Comparison of ENCODE assay signal across 8 cellular contexts in the genomic region with DNA sequence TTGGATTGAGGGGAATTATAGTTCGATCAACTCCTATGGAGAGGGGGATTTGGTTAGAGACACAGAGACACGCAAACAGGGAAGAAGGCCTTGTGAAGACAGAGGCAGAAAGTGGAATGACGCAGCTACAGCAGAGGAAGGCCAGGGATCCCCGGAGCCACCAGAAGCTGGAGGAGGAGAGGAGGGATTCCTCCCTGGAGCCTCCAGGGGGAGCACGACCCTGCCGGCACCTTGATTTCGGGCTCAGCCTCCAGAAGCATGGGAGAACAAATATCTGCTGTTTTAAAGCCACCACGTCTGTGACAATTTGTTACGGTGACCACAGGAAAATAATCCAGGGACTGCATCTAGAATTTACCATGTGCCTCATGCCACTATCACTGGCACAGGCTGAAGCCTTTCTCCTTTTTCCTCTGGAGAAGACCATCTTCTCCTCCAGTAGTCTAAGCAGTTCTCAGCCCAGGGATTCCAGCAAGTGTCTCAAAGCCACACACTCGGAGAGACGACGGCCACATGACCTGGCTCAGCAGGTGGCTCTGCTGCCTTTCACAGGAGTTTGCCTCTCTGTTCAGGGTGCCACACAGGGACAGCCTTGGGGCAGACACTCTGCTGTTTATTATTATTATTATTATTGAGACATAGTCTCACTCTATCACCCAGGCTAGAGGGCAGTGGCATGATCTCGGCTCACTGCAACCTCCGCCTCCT. TPM values are rescaled to one million over a fixed set of nuclear protein-coding genes. Genes with fewer than 3 reads are reported as not detected.
DNase-seq lines count a peak whose midpoint lies in the region; TF ChIP-seq lines count a peak whose summit lies in the region.

No MANE protein-coding gene starts in this region.

- peak; percentile 78 for TF ChIP-seq CTCF in fibroblast of mammary gland (conservative IDR thresholded peaks at IDR 0.05; ENCODE audit: control insufficient read depth, insufficient read depth, low read depth, low read length)

- H4K8ac ChIP-seq in neuronal stem cell (ENCODE audit: low read depth, low read length), result no peak overlapping the region

- no peak overlapping the region for H2BK12ac ChIP-seq in neuronal stem cell (ENCODE audit: low read length)

- DNase-seq in NCI-H1694 treated with DMSO at 0.1 percent for 48 hours (lab: John Stamatoyannopoulos, UW), result peak; percentile 8
- no peak for DNase-seq in NCI-H1694 (lab: John Stamatoyannopoulos, UW)
- peak; percentile 50 for DNase-seq in Karpas-422
- DNase-seq in activated CD4-positive, alpha-beta T cell treated with anti-CD3 and anti-CD28 coated beads, Interleukin-2, amount 10 ng/mL, durations not matched to agents 7 days and 5 days, result peak; percentile 32
- DNase-seq in fibroblast of mammary gland (ENCODE audit: low read depth), result peak; percentile 48
- peak; percentile 38 for DNase-seq in neuronal stem cell (ENCODE audit: low spot score)
- DNase-seq in NCI-H510A (lab: John Stamatoyannopoulos, UW), result no peak
- DNase-seq in activated T-helper 2 cell treated with anti-CD3 and anti-CD28 coated beads, Interferon-gamma antibody, Interleukin-2, Interleukin-4, amounts not matched to agents 10 μg/mL and 5 μg/mL and 100 μg/mL, durations not matched to agents 14 hours and 24 hours and 36 hours (ENCODE audit: low spot score), result no peak

- no peak overlapping the region for H2BK5ac ChIP-seq in neuronal stem cell (ENCODE audit: low read length)

- H3K27ac ChIP-seq in Karpas-422 (ENCODE audit: low read length) (no peak overlapping the region), neuronal stem cell (replicated peaks; ENCODE audit: low read length) (no peak overlapping the region)

- no peak overlapping the region for H4K91ac ChIP-seq in neuronal stem cell (ENCODE audit: low read depth, low read length, poor library complexity)

- peaks cover 19% of the 10 kb centered on the region for H3K4me1 Mint-ChIP-seq in activated CD4-positive, alpha-beta T cell treated with anti-CD3 and anti-CD28 coated beads, Interleukin-2, amount 10 ng/mL, durations not matched to agents 7 days and 5 days
- H3K4me1 Mint-ChIP-seq in activated T-helper 2 cell treated with anti-CD3 and anti-CD28 coated beads, Interferon-gamma antibody, Interleukin-2, Interleukin-4, amounts not matched to agents 10 μg/mL and 5 μg/mL and 100 μg/mL, durations not matched to agents 14 hours and 24 hours and 36 hours (ENCODE audit: low read depth), result no peaks in the 10 kb centered on the region

- intact Hi-C loops in activated T-helper 2 cell treated with anti-CD3 and anti-CD28 coated beads, Interferon-gamma antibody, Interleukin-2, Interleukin-4, amounts not matched to agents 10 μg/mL and 5 μg/mL and 100 μg/mL, durations not matched to agents 14 hours and 24 hours and 36 hours (cut with micrococcal nuclease), result no loop called here

- no peaks in the 10 kb centered on the region for H3K9me3 Mint-ChIP-seq in activated CD4-positive, alpha-beta T cell treated with anti-CD3 and anti-CD28 coated beads, Interleukin-2, amount 10 ng/mL, durations not matched to agents 7 days and 5 days
- no peaks in the 10 kb centered on the region for H3K9me3 Mint-ChIP-seq in activated T-helper 2 cell treated with anti-CD3 and anti-CD28 coated beads, Interferon-gamma antibody, Interleukin-2, Interleukin-4, amounts not matched to agents 10 μg/mL and 5 μg/mL and 100 μg/mL, durations not matched to agents 14 hours and 24 hours and 36 hours

- no CpG with 5 or more reads among the region's 14 CpGs for WGBS in neuronal stem cell (ENCODE audit: extremely low coverage in 2 of 2, insufficient read length in 2 of 2, insufficient replicate concordance in 1 of 2), 2 donors

- H3K4me1 ChIP-seq in Karpas-422 (ENCODE audit: low read length) (no peaks in the 10 kb centered on the region), neuronal stem cell (ENCODE audit: control insufficient read depth in 2 of 2, insufficient read depth in 1 of 2, low read depth in 1 of 2, low read length in 2 of 2) (peaks cover 6 to 7% of the 10 kb centered on the region in 2 donors)

- H3K36me3 ChIP-seq in Karpas-422 (ENCODE audit: insufficient read depth, low read length), result no peaks in the 10 kb centered on the region
- H3K36me3 ChIP-seq in neuronal stem cell (replicated peaks in 1 of 2; ENCODE audit: control insufficient read depth in 2 of 2, insufficient read depth in 2 of 2, low read length in 2 of 2), result no peaks in the 10 kb centered on the region

- H4K20me1 ChIP-seq in Karpas-422 (ENCODE audit: insufficient read depth, low read depth, low read length), result no peaks in the 10 kb centered on the region

- no peak overlapping the region for H3K14ac ChIP-seq in neuronal stem cell (ENCODE audit: low read length)

- H3K4ac ChIP-seq in neuronal stem cell (ENCODE audit: low read length), result no peak overlapping the region

- CTCF ChIA-PET in activated CD4-positive, alpha-beta T cell treated with anti-CD3 and anti-CD28 coated beads, Interleukin-2, amount 10 ng/mL, durations not matched to agents 7 days and 5 days (lab: Charles Lee), result interaction anchor here (1.0 kb wide), 1 partner anchor 101 kb away, joined by 7 read pairs; no protein-coding TSS in a partner anchor

- no peak overlapping the region for H3K4me3 Mint-ChIP-seq in activated CD4-positive, alpha-beta T cell treated with anti-CD3 and anti-CD28 coated beads, Interleukin-2, amount 10 ng/mL, durations not matched to agents 7 days and 5 days
- H3K4me3 Mint-ChIP-seq in activated T-helper 2 cell treated with anti-CD3 and anti-CD28 coated beads, Interferon-gamma antibody, Interleukin-2, Interleukin-4, amounts not matched to agents 10 μg/mL and 5 μg/mL and 100 μg/mL, durations not matched to agents 14 hours and 24 hours and 36 hours (ENCODE audit: low read depth), result no peak overlapping the region

- H3K4me2 ChIP-seq in Karpas-422 (ENCODE audit: low read depth, low read length, poor library complexity, severe bottlenecking), result no peak overlapping the region
- H3K4me2 ChIP-seq in neuronal stem cell (ENCODE audit: insufficient read depth, low read length, poor library complexity, severe bottlenecking), result no peak overlapping the region

- H3K9me3 ChIP-seq in Karpas-422 (ENCODE audit: low read length) (no peaks in the 10 kb centered on the region), neuronal stem cell (replicated peaks in 1 of 2; ENCODE audit: control insufficient read depth in 2 of 2, insufficient read depth in 1 of 2, low read depth in 1 of 2, low read length in 2 of 2) (no peaks in the 10 kb centered on the region)

- no peaks in the 10 kb centered on the region for H3K27me3 Mint-ChIP-seq in activated CD4-positive, alpha-beta T cell treated with anti-CD3 and anti-CD28 coated beads, Interleukin-2, amount 10 ng/mL, durations not matched to agents 7 days and 5 days
- H3K27me3 Mint-ChIP-seq in activated T-helper 2 cell treated with anti-CD3 and anti-CD28 coated beads, Interferon-gamma antibody, Interleukin-2, Interleukin-4, amounts not matched to agents 10 μg/mL and 5 μg/mL and 100 μg/mL, durations not matched to agents 14 hours and 24 hours and 36 hours (ENCODE audit: low read depth), result no peaks in the 10 kb centered on the region

- H3K36me3 Mint-ChIP-seq in activated CD4-positive, alpha-beta T cell treated with anti-CD3 and anti-CD28 coated beads, Interleukin-2, amount 10 ng/mL, durations not matched to agents 7 days and 5 days (ENCODE audit: low read depth), result no peaks in the 10 kb centered on the region
- no peaks in the 10 kb centered on the region for H3K36me3 Mint-ChIP-seq in activated T-helper 2 cell treated with anti-CD3 and anti-CD28 coated beads, Interferon-gamma antibody, Interleukin-2, Interleukin-4, amounts not matched to agents 10 μg/mL and 5 μg/mL and 100 μg/mL, durations not matched to agents 14 hours and 24 hours and 36 hours (ENCODE audit: low read depth)

- H3K4me3 ChIP-seq in Karpas-422 (ENCODE audit: low read length) (no peak overlapping the region), fibroblast of mammary gland (ENCODE audit: control insufficient read depth, low read depth, low read length) (no peak overlapping the region), neuronal stem cell (ENCODE audit: low read length in 2 of 2) (no peak overlapping the region)

- H2BK15ac ChIP-seq in neuronal stem cell (ENCODE audit: low read length), result no peak overlapping the region

- H3K23ac ChIP-seq in neuronal stem cell (ENCODE audit: low read depth, low read length, poor library complexity), result no peak overlapping the region

- H3K79me2 ChIP-seq in Karpas-422 (ENCODE audit: low read length), result no peaks in the 10 kb centered on the region

- H3K18ac ChIP-seq in neuronal stem cell (ENCODE audit: low read length), result no peak overlapping the region

- H3K27me3 ChIP-seq in Karpas-422 (ENCODE audit: low read length) (no peaks in the 10 kb centered on the region), neuronal stem cell (ENCODE audit: control insufficient read depth in 3 of 3, insufficient read depth in 3 of 3, low read depth in 1 of 3, low read length in 3 of 3) (peaks cover 0 to 5% (median 0%) of the 10 kb centered on the region in 3 experiments)

- POLR2A ChIA-PET in activated CD4-positive, alpha-beta T cell treated with anti-CD3 and anti-CD28 coated beads, Interleukin-2, amount 10 ng/mL, durations not matched to agents 7 days and 5 days (lab: Charles Lee), result no interaction called here

- H2AK5ac ChIP-seq in neuronal stem cell (ENCODE audit: low read depth, low read length), result no peak overlapping the region

- H3K27ac Mint-ChIP-seq in activated CD4-positive, alpha-beta T cell treated with anti-CD3 and anti-CD28 coated beads, Interleukin-2, amount 10 ng/mL, durations not matched to agents 7 days and 5 days, result peak overlapping the region; percentile 3
- H3K27ac Mint-ChIP-seq in activated T-helper 2 cell treated with anti-CD3 and anti-CD28 coated beads, Interferon-gamma antibody, Interleukin-2, Interleukin-4, amounts not matched to agents 10 μg/mL and 5 μg/mL and 100 μg/mL, durations not matched to agents 14 hours and 24 hours and 36 hours, result no peak overlapping the region

- H3K9ac ChIP-seq in Karpas-422 (ENCODE audit: low read length), result no peak overlapping the region
- no peak overlapping the region for H3K9ac ChIP-seq in neuronal stem cell (ENCODE audit: low read depth, low read length, poor library complexity)

- no peaks in the 10 kb centered on the region for H3K79me1 ChIP-seq in neuronal stem cell (ENCODE audit: low read depth, low read length)

- H2BK120ac ChIP-seq in neuronal stem cell (ENCODE audit: low read depth, low read length), result no peak overlapping the region

- H3K9me2 ChIP-seq in Karpas-422 (replicated peaks; ENCODE audit: insufficient read depth, low read length), result no peaks in the 10 kb centered on the region

- no peak overlapping the region for H2AFZ ChIP-seq in Karpas-422 (ENCODE audit: low read length)
- peak overlapping the region; percentile 79 for H2AFZ ChIP-seq in neuronal stem cell (ENCODE audit: low read length)

RNA-seq across cellular contexts. Expression of a gene that starts 39.9 kb away (rescaled TPM):
- 12.0 and 20.1 TPM in 2 replicates for total RNA-seq in Karpas-422 (2014; rRNA removed; shearing (Covaris generic); ENCODE audit: low replicate concordance)
- total RNA-seq in activated CD4-positive, alpha-beta T cell treated with anti-CD3 and anti-CD28 coated beads, Interleukin-2, amount 10 ng/mL, durations not matched to agents 7 days and 5 days, result 10 to 100 TPM; 44.9 to 45.3 TPM
- polyA plus RNA-seq in neuronal stem cell (2013, experiment 1 of 2), result 15.7 TPM
- 15.8 TPM for polyA plus RNA-seq in neuronal stem cell (2013, experiment 2 of 2)
- total RNA-seq in activated T-helper 2 cell treated with anti-CD3 and anti-CD28 coated beads, Interferon-gamma antibody, Interleukin-2, Interleukin-4, amounts not matched to agents 10 μg/mL and 5 μg/mL and 100 μg/mL, durations not matched to agents 14 hours and 24 hours and 36 hours, result 37.4 and 39.6 TPM in 2 replicates

RNA-seq across cellular contexts. Expression of a gene that starts 56.8 kb away (rescaled TPM):
- 11.8 and 23.4 TPM in 2 replicates for total RNA-seq in Karpas-422 (2014; rRNA removed; shearing (Covaris generic); ENCODE audit: low replicate concordance)
- 10 to 100 TPM; 36.5 to 38.8 TPM for total RNA-seq in activated CD4-positive, alpha-beta T cell treated with anti-CD3 and anti-CD28 coated beads, Interleukin-2, amount 10 ng/mL, durations not matched to agents 7 days and 5 days
- polyA plus RNA-seq in neuronal stem cell (2013, experiment 1 of 2), result 20.8 TPM
- 20.7 TPM for polyA plus RNA-seq in neuronal stem cell (2013, experiment 2 of 2)
- total RNA-seq in activated T-helper 2 cell treated with anti-CD3 and anti-CD28 coated beads, Interferon-gamma antibody, Interleukin-2, Interleukin-4, amounts not matched to agents 10 μg/mL and 5 μg/mL and 100 μg/mL, durations not matched to agents 14 hours and 24 hours and 36 hours, result 41.9 and 42.2 TPM in 2 replicates

Comparison
In these comparisons a context has a peak if more than half of its experiments do, and no peak if none do; other contexts are left out.
1. DNase-seq: peak in NCI-H1694 treated with DMSO at 0.1 percent for 48 hours (single experiment), Karpas-422 (single experiment), activated CD4-positive, alpha-beta T cell treated with anti-CD3 and anti-CD28 coated beads, Interleukin-2, amount 10 ng/mL, durations not matched to agents 7 days and 5 days (single experiment), fibroblast of mammary gland (single experiment) and neuronal stem cell (single experiment); none in NCI-H1694 (single experiment), NCI-H510A (single experiment) and activated T-helper 2 cell treated with anti-CD3 and anti-CD28 coated beads, Interferon-gamma antibody, Interleukin-2, Interleukin-4, amounts not matched to agents 10 μg/mL and 5 μg/mL and 100 μg/mL, durations not matched to agents 14 hours and 24 hours and 36 hours (single experiment).